In genomic region chr3:52092291-52092660, GRCh38 we compare ENCODE assay signal across 14 cellular contexts. TPM values are rescaled to one million over a fixed set of nuclear protein-coding genes. Genes with fewer than 3 reads are reported as not detected.
DNase-seq lines count a peak whose midpoint lies in the region; ATAC-seq and TF ChIP-seq lines count a peak whose summit lies in the region.
"Had no signal": no experiment of that assay in that cellular context is flagged by ENCODE, and none has a peak within 500 bp of the region (broad histone marks: within the 10 kb centered on the region; RNA-seq: fewer than 3 reads in every experiment).

No MANE protein-coding gene starts in this region.

- peaks cover 8 to 57% of the 10 kb centered on the region in 2 experiments; a peak in 3 of 4 replicates for H3K79me1 ChIP-seq in IMR-90 (ENCODE audit: low read depth in 1 of 2, low read length in 2 of 2)

- H4K20me1 ChIP-seq in IMR-90 (ENCODE audit: insufficient read depth, low read length), result peaks cover 4% of the 10 kb centered on the region; the same call in 1 of the 2 replicates

- no CpG with 5 or more reads among the region's 1 CpG for WGBS in IMR-90 (ENCODE audit: extremely low coverage in 2 of 2, insufficient read length in 1 of 2), 2 experiments

- H3K27ac ChIP-seq in IMR-90 (ENCODE audit: insufficient read depth, low read length) (no peak overlapping the region), angular gyrus (ENCODE audit: low read depth, low read length) (peak overlapping the region; percentile 64), lower lobe of right lung (peak overlapping the region; percentile 78), tibial artery (peak overlapping the region; percentile 88 to 94)
- H3K27ac ChIP-seq: SK-N-MC had no signal

- no peak overlapping the region for H3K23ac ChIP-seq in IMR-90 (ENCODE audit: low read depth, low read length)

- no peak for TF ChIP-seq POLR2A in IMR-90 (IDR thresholded peaks at IDR 0.05; ENCODE audit: low read depth, low read length)

- no peak overlapping the region for H3K4me3 ChIP-seq in IMR-90 (ENCODE audit: insufficient read depth, low read depth, low read length)
- no peak overlapping the region for H3K4me3 ChIP-seq in lower lobe of right lung
- H3K4me3 ChIP-seq in tibial artery, result no peak overlapping the region
- H3K4me3 ChIP-seq: SK-N-MC had no signal

- H2BK20ac ChIP-seq in IMR-90 (ENCODE audit: low read depth, low read length), result peak overlapping the region; percentile 13; the same call in 1 of the 2 replicates

- H4K8ac ChIP-seq in IMR-90 (ENCODE audit: low read depth in 2 of 2, low read length in 2 of 2), result no peak overlapping the region; a peak in 1 of 4 replicates

- H3K4me1 ChIP-seq in IMR-90 (ENCODE audit: control insufficient read depth, insufficient read depth, low read length) (peaks cover 50% of the 10 kb centered on the region), lower lobe of right lung (peaks cover 29% of the 10 kb centered on the region), tibial artery (peaks cover 0 to 71% (median 62%) of the 10 kb centered on the region in 4 donors)

- H3K9me3 ChIP-seq in IMR-90 (ENCODE audit: control insufficient read depth, insufficient read depth, low read length), result no peaks in the 10 kb centered on the region
- no peaks in the 10 kb centered on the region for H3K9me3 ChIP-seq in lower lobe of right lung
- H3K9me3 ChIP-seq in tibial artery, result no peaks in the 10 kb centered on the region

- H4K91ac ChIP-seq in IMR-90 (ENCODE audit: insufficient read depth, low read depth, low read length), result 0 out of 2 replicates have a peak overlapping the region, but pooled peaks have one; percentile 58

- intact Hi-C loops in IMR-90 (cut with micrococcal nuclease) (no loop called here), lower lobe of right lung (cut with DNase I) (no loop called here), tibial artery (cut with DNase I; ENCODE audit: low total_unique reads) (loop anchor here (5.0 kb wide), 1 partner anchor 35 kb away; the partner anchor contains the start of gene DUSP7)

- CTCF ChIA-PET in IMR-90 (lab: Yijun Ruan, JAX), result no interaction called here

- H3K27me3 ChIP-seq in IMR-90 (ENCODE audit: control insufficient read depth, insufficient read depth, low read length) (no peaks in the 10 kb centered on the region), lower lobe of right lung (ENCODE audit: low read depth) (no peaks in the 10 kb centered on the region), tibial artery (no peaks in the 10 kb centered on the region)

- POLR2A ChIA-PET in IMR-90 (lab: Charles Lee; ENCODE audit: unreplicated experiment), result no interaction called here

- no peak for TF ChIP-seq CTCF in IMR-90 (conservative IDR thresholded peaks at IDR 0.05; ENCODE audit: low read depth, low read length)
- TF ChIP-seq CTCF in lower lobe of right lung (IDR thresholded peaks at IDR 0.05), result no peak
- TF ChIP-seq CTCF in tibial artery (IDR thresholded peaks at IDR 0.05), result no peak

- no peak overlapping the region for H3K9ac ChIP-seq in IMR-90 (ENCODE audit: low read depth, low read length)

- H3K9me1 ChIP-seq in IMR-90 (ENCODE audit: insufficient read depth, low read length), result peaks cover 71% of the 10 kb centered on the region

- TF ChIP-seq RAD21 in IMR-90 (IDR thresholded peaks at IDR 0.05; ENCODE audit: low read length), result no peak

- peak overlapping the region; percentile 79; the same call in 1 of the 2 replicates for H2AK5ac ChIP-seq in IMR-90 (ENCODE audit: low read depth, low read length)

- DNase-seq in IMR-90, result no peak
- DNase-seq in lower lobe of right lung, result peak; percentile 10
- no peak for DNase-seq in tibial artery
- DNase-seq in GF-D8 (lab: John Stamatoyannopoulos, UW), result no peak
- DNase-seq in DMS53 treated with DMSO at 0.1 percent for 48 hours (lab: John Stamatoyannopoulos, UW; ENCODE audit: unreplicated experiment), result no peak
- DNase-seq: DMS 273 treated with DMSO at 0.1 percent for 48 hours, H9, NCI-H1417 treated with DMSO at 0.1 percent for 48 hours, NCI-H2227 treated with DMSO at 0.1 percent for 48 hours, NCI-H524 treated with DMSO at 0.1 percent for 48 hours, PC-3 had no signal

- dilution Hi-C loops in IMR-90 (cut with HindIII; ENCODE audit: low sequenced_read_pairs, unreplicated experiment), result no loop called here

- no peak overlapping the region for H3K56ac ChIP-seq in IMR-90 (ENCODE audit: extremely low read depth, insufficient read depth, low read length)

- BruUV-seq in IMR-90 (replicated peaks; lab: Mats Ljungman, UMichigan), result no TSS peak

- peak overlapping the region; percentile 94 for H3K4ac ChIP-seq in IMR-90 (ENCODE audit: low read depth, low read length)

- H2BK5ac ChIP-seq in IMR-90 (ENCODE audit: low read depth, low read length, poor library complexity, severe bottlenecking), result peak overlapping the region; percentile 6

- H2AFZ ChIP-seq in IMR-90 (replicated peaks; ENCODE audit: low read length, poor library complexity), result peak overlapping the region; percentile 39

- ATAC-seq in IMR-90 (ENCODE audit: low read depth), result no peak
- ATAC-seq in lower lobe of right lung, result no peak
- no peak for ATAC-seq in HG03521 (IDR thresholded peaks at IDR 0.05; ENCODE audit: unreplicated experiment)
- ATAC-seq: PC-3 had no signal

- H2BK15ac ChIP-seq in IMR-90 (ENCODE audit: low read depth, low read length), result no peak overlapping the region

- peak overlapping the region; percentile 46 for H2AK9ac ChIP-seq in IMR-90 (replicated peaks; ENCODE audit: low read depth, low read length, poor library complexity)

- H3K4me2 ChIP-seq in IMR-90 (ENCODE audit: low read depth, low read length), result no peak overlapping the region

- H3K18ac ChIP-seq in IMR-90 (ENCODE audit: low read depth, low read length), result no peak overlapping the region

- no peak overlapping the region for H4K5ac ChIP-seq in IMR-90 (ENCODE audit: low read depth, low read length)

- peak overlapping the region; percentile 93; the same call in 1 of the 2 replicates for H2BK120ac ChIP-seq in IMR-90 (ENCODE audit: low read depth, low read length)

- in situ Hi-C loops in IMR-90 (cut with MboI; ENCODE audit: low sequenced_read_pairs), result no loop called here

- H3K14ac ChIP-seq in IMR-90 (replicated peaks; ENCODE audit: low read depth, low read length), result peak overlapping the region; percentile 12

- no peaks in the 10 kb centered on the region for H3K36me3 ChIP-seq in IMR-90 (ENCODE audit: control insufficient read depth, insufficient read depth, low read length)
- no peaks in the 10 kb centered on the region for H3K36me3 ChIP-seq in lower lobe of right lung
- H3K36me3 ChIP-seq in tibial artery, result no peaks in the 10 kb centered on the region

TF ChIP-seq in IMR-90, 13 proteins besides CTCF, POLR2A, EP300 and RAD21:
- TF ChIP-seq RCOR1 (IDR thresholded peaks at IDR 0.05; ENCODE audit: insufficient replicate concordance, low read length) (no peak), BHLHE40 (IDR thresholded peaks at IDR 0.05; ENCODE audit: low read depth, low read length) (no peak), USF2 (IDR thresholded peaks at IDR 0.05; ENCODE audit: low read depth, low read length) (no peak)

RNA-seq across cellular contexts. Expression of gene DUSP7, which starts 35.9 kb away (rescaled TPM):
- total RNA-seq in IMR-90 (2012; rRNA removed) (9.3 and 9.7 TPM in 2 replicates), lower lobe of right lung (28.8 TPM)
- polyA plus RNA-seq in IMR-90 (2012; rRNA removed), result 24.0 and 27.8 TPM in 2 replicates
- polyA plus RNA-seq in IMR-90 (2012; cell fraction: cytosol; rRNA removed), result 10.9 and 26.7 TPM in 2 replicates
- polyA plus RNA-seq in IMR-90 (2012; cell fraction: nucleus; rRNA removed; ENCODE audit: low replicate concordance), result 8.9 and 16.8 TPM in 2 replicates
